ENCODE assay signal across 1 cellular context in the genomic region with DNA sequence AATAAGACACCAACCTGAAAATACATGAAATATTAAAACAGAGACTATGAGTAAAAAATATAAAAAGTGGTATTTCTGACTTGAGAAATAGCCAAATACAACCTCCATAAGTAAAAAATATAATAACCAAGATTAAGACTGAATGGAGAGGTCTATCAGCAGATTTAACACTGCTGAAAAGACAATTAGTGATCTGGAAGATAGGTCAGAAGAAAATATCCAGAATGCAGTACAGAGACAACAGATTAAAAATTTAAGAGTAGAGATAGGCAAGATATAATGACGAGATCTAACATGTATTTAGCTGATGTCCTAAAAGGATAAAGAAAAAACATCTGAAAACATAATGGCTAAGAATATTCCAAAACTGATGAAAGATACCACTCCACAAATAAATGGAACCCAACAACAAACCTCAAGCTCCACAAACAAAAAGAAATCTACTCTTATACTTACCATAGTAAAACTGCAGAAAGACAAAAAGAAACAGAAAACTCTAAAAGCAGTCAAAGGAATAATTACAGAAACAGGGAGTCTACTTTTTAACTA.
TF ChIP-seq lines count a peak whose summit lies in the region.

No MANE protein-coding gene starts in this region.

TF ChIP-seq in HEK293, 187 proteins besides CTCF, POLR2A, EP300 and RAD21 (continued from another document):
- TF ChIP-seq, protein P1, sequence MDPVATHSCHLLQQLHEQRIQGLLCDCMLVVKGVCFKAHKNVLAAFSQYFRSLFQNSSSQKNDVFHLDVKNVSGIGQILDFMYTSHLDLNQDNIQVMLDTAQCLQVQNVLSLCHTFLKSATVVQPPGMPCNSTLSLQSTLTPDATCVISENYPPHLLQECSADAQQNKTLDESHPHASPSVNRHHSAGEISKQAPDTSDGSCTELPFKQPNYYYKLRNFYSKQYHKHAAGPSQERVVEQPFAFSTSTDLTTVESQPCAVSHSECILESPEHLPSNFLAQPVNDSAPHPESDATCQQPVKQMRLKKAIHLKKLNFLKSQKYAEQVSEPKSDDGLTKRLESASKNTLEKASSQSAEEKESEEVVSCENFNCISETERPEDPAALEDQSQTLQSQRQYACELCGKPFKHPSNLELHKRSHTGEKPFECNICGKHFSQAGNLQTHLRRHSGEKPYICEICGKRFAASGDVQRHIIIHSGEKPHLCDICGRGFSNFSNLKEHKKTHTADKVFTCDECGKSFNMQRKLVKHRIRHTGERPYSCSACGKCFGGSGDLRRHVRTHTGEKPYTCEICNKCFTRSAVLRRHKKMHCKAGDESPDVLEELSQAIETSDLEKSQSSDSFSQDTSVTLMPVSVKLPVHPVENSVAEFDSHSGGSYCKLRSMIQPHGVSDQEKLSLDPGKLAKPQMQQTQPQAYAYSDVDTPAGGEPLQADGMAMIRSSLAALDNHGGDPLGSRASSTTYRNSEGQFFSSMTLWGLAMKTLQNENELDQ (tag by site-specific recombination; IDR thresholded peaks at IDR 0.05; ENCODE audit: low read depth) = no peak
- TF ChIP-seq ZNF626 (tag by site-specific recombination; IDR thresholded peaks at IDR 0.05) = no peak
